Comparison of ENCODE assay signal across 8 cellular contexts in the genomic region with DNA sequence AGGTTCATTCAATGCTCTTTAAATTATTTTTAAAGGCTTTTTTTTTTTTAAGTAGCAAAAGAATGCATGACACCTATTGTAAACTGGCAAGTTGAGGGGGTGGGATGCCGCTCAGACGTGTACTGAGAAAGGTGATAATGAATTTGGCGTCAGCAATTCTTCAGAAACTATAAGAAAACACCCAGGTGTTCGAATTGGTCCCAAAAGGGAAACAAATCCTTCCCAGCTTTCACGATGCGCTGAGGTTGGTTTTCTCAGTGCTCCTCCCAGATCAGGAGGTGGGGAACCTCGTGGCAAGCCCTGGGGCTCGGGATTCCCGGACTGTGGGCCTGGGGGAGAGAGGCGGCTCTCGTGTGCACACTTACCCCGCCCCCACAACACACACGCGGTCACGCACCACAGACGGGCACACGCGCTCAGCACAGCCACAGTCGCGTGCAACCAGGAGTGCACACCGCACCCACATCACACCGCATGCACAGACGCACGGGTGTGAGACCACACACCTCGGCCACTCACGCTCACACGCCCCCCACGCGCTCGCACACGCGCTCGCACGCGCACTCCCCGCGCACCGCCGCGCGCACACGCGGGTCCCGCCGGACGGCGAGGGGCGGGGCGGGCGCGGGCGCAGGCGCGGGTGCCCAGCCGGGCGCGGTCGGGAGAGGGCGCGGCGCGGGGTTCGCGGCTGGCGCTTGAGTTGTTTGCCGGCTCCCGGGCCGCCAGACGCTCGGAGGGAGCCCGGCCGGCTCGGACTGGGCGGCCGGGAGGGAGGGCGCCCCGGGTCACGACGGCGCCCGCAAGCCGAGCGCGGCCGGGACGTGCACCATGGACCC. TPM values are rescaled to one million over a fixed set of nuclear protein-coding genes. Genes with fewer than 3 reads are reported as not detected.
A peak's percentile ranks its signal among the peaks of the same experiment; 100 is the strongest.
DNase-seq lines count a peak whose midpoint lies in the region; ATAC-seq, FAIRE-seq and TF ChIP-seq lines count a peak whose summit lies in the region.

A gene with protein sequence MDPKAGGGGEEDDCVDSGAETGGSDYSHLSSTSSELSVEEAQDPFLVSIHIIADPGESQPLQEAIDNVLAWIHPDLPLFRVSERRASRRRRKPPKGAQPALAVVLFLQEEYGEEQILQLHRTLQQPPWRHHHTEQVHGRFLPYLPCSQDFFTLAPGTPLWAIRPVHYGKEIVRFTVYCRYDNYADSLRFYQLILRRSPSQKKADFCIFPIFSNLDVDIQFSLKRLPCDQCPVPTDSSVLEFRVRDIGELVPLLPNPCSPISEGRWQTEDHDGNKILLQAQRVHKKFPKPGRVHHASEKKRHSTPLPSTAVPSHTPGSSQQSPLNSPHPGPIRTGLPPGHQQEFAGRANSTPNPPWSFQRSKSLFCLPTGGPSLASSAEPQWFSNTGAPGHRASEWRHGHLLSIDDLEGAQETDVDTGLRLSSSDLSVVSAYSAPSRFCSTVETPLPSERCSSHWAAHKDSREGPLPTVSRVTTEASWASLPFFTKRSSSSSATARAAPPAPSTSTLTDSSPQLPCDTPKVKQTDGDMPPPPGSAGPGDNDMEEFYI (plus strand): TSS at position 725 of the 836 bp plus-strand sequence. CDS start 104 bp downstream, at position 829.

- H4K20me1 ChIP-seq in BLaER1, result no peaks in the 10 kb centered on the region

- H3K4me3 Mint-ChIP-seq in MCF 10A (ENCODE audit: unreplicated experiment), result peak within 1 kb of the TSS; percentile 62
- peak within 1 kb of the TSS; percentile 60 to 72 (median 71) for H3K4me3 Mint-ChIP-seq in immature natural killer cell

- DNase-seq in HL-60 (ENCODE audit: low read depth in 1 of 2, low spot score in 1 of 2), result peak; percentile 32 to 52
- DNase-seq in SW480 (ENCODE audit: low spot score), result peak; percentile 33
- peak; percentile 53 for DNase-seq in MCF 10A (ENCODE audit: unreplicated experiment)
- peak; percentile 10 to 16 (median 14) for DNase-seq in immature natural killer cell
- DNase-seq in small intestine, result peak; percentile 35
- no peak for DNase-seq in A172 (ENCODE audit: low spot score)

- peaks cover 6% of the 10 kb centered on the region for H3K4me1 Mint-ChIP-seq in MCF 10A (ENCODE audit: insufficient read depth, unreplicated experiment)
- peaks cover 1 to 6% of the 10 kb centered on the region in 2 donors for H3K4me1 Mint-ChIP-seq in immature natural killer cell

- CTCF ChIA-PET in MCF 10A (lab: Yijun Ruan, JAX), result interaction anchor here (0.5 to 3.9 kb wide), 5 partner anchors 18 to 576 kb away, joined by 3 to 40 read pairs (median 6); no protein-coding TSS in a partner anchor

- POLR2A ChIA-PET in MCF 10A (lab: Yijun Ruan, JAX), result no interaction called here

- intact Hi-C loops in MCF 10A (cut with micrococcal nuclease), result loop anchor here (1.0 to 2.0 kb wide), 2 partner anchors 64 to 575 kb away; no protein-coding TSS in a partner anchor

- peak within 1 kb of the TSS; percentile 85 for H3K4me3 ChIP-seq in BLaER1
- H3K4me3 ChIP-seq in HL-60 (replicated peaks; ENCODE audit: insufficient read depth, low read length), result peak within 1 kb of the TSS; percentile 85
- H3K4me3 ChIP-seq in small intestine (ENCODE audit: low read depth in 1 of 2, low read length in 2 of 2), result peak within 1 kb of the TSS; percentile 57 to 59

- H3K36me3 Mint-ChIP-seq in MCF 10A (ENCODE audit: insufficient read depth, unreplicated experiment) (no peaks in the 10 kb centered on the region), immature natural killer cell (peaks cover 0 to 3% (median 0%) of the 10 kb centered on the region in 3 donors)

- FAIRE-seq in small intestine (lab: Jason Lieb, UNC), result no peak

- H3K36me3 ChIP-seq in BLaER1, result no peaks in the 10 kb centered on the region
- H3K36me3 ChIP-seq in small intestine (ENCODE audit: control insufficient read depth in 2 of 2, insufficient read depth in 2 of 2, low read length in 2 of 2), result no peaks in the 10 kb centered on the region

- H3K9me3 Mint-ChIP-seq in MCF 10A (ENCODE audit: unreplicated experiment) (no peaks in the 10 kb centered on the region), immature natural killer cell (peaks cover 0 to 2% (median 0%) of the 10 kb centered on the region in 6 donors)

- TF ChIP-seq CTCF in HL-60 (IDR thresholded peaks at IDR 0.05; ENCODE audit: insufficient read depth, low read length) (no peak), MCF 10A (IDR thresholded peaks at IDR 0.05; ENCODE audit: unreplicated experiment) (peak; percentile 15)

- 1% methylated on average over 58 to 86 of the region's 86 CpGs for WGBS in small intestine, 3 donors

- H3K27ac ChIP-seq in BLaER1 (peak within 1 kb of the TSS; percentile 35; the same call in 1 of the 2 replicates), HL-60 (replicated peaks) (peak within 1 kb of the TSS; percentile 28; the same call in 1 of the 2 replicates), small intestine (ENCODE audit: low read depth in 1 of 2, low read length in 1 of 2) (no peak within 1 kb of the TSS)

- no TSS peak for BruUV-seq in MCF 10A (replicated peaks; lab: Mats Ljungman, UMichigan)

- H3K27me3 ChIP-seq in BLaER1, result peaks cover 47% of the 10 kb centered on the region
- peaks cover 27% of the 10 kb centered on the region for H3K27me3 ChIP-seq in HL-60 (ENCODE audit: insufficient read depth, poor library complexity, severe bottlenecking)
- peaks cover 8 to 12% of the 10 kb centered on the region in 2 donors for H3K27me3 ChIP-seq in small intestine (ENCODE audit: control insufficient read depth in 2 of 2, insufficient read depth in 2 of 2, low read length in 2 of 2)

- peak within 1 kb of the TSS; percentile 97 for H3K4me2 ChIP-seq in BLaER1

- H3K4me1 ChIP-seq in BLaER1 (peaks cover 25% of the 10 kb centered on the region), small intestine (ENCODE audit: control insufficient read depth in 2 of 2, insufficient read depth in 1 of 2, low read depth in 1 of 2, low read length in 1 of 2) (no peaks in the 10 kb centered on the region)

- H3K27ac Mint-ChIP-seq in MCF 10A (ENCODE audit: low read depth, unreplicated experiment) (no peak within 1 kb of the TSS), immature natural killer cell (no peak within 1 kb of the TSS)

- ATAC-seq in GM19328 (IDR thresholded peaks at IDR 0.05; ENCODE audit: unreplicated experiment), result peak; percentile 81

- H3K9me3 ChIP-seq in BLaER1, result no peaks in the 10 kb centered on the region
- no peaks in the 10 kb centered on the region for H3K9me3 ChIP-seq in small intestine (ENCODE audit: control insufficient read depth, low read depth)

- H3K9ac ChIP-seq in BLaER1, result peak within 1 kb of the TSS; percentile 65

- H3K27me3 Mint-ChIP-seq in MCF 10A (ENCODE audit: insufficient read depth, unreplicated experiment), result peaks cover 22% of the 10 kb centered on the region
- H3K27me3 Mint-ChIP-seq in immature natural killer cell (ENCODE audit: low read depth in 3 of 3), result peaks cover 4 to 26% (median 19%) of the 10 kb centered on the region in 3 donors

RNA-seq across cellular contexts. Expression of the gene that starts here (rescaled TPM):
- 0.12 and 0.15 TPM in 2 replicates for total RNA-seq in MCF 10A (2022)
- polyA plus RNA-seq in immature natural killer cell (under 1 TPM in 1 of 3 donors, not detected in 2; 0.03 TPM), small intestine (1 to 10 TPM in 1 of 3 donors, under 1 TPM in 1, not detected in 1; 0.22 to 1.8 TPM)
- 2.8 and 4.0 TPM in 2 replicates for total RNA-seq in A172 (2014; rRNA removed; shearing (Covaris generic))

Comparison
In these comparisons a context has a peak if more than half of its experiments do, and no peak if none do; other contexts are left out.
1. Peak in DNase-seq in MCF 10A; RNA of the gene not detected or under 1 TPM.
2. Peak in DNase-seq in immature natural killer cell; RNA of the gene not detected or under 1 TPM.
3. H3K27ac ChIP-seq: peak in BLaER1 (single experiment) and HL-60 (single experiment); none in small intestine (0 of 2).
4. Peak in every context shown above with its lines, with median percentiles within 50 percentile points of each other: H3K4me3 ChIP-seq.